8 cellular contexts compared by ENCODE assay signal in genomic region chr4:3291969-3292570, GRCh38. TPM values are rescaled to one million over a fixed set of nuclear protein-coding genes. Genes with fewer than 3 reads are reported as not detected.
DNase-seq lines count a peak whose midpoint lies in the region; ATAC-seq, FAIRE-seq and TF ChIP-seq lines count a peak whose summit lies in the region.

No MANE protein-coding gene starts in this region.

- intact Hi-C loops in transverse colon (cut with DNase I; ENCODE audit: low total_unique reads), result no loop called here

- peaks cover 0 to 24% (median 10%) of the 10 kb centered on the region in 4 donors for H3K4me1 ChIP-seq in transverse colon

- peak overlapping the region; percentile 57 to 94 (median 81) for H3K4me3 ChIP-seq in transverse colon

- peak overlapping the region; percentile 90 for H3K27ac ChIP-seq in VCaP
- peak overlapping the region; percentile 59 for H3K27ac ChIP-seq in epithelial cell of prostate
- peak overlapping the region; percentile 92 to 97 (median 94) for H3K27ac ChIP-seq in transverse colon

- H3K36me3 ChIP-seq in transverse colon, result no peaks in the 10 kb centered on the region

- peak; percentile 33 for ATAC-seq in GM19463 (IDR thresholded peaks at IDR 0.05; ENCODE audit: unreplicated experiment)

- TF ChIP-seq POLR2A in transverse colon (IDR thresholded peaks at IDR 0.05), result no peak

- FAIRE-seq in HTR-8/SVneo (lab: Jason Lieb, UNC), result peak; percentile 9

- in situ Hi-C loops in transverse colon (cut with MboI; ENCODE audit: low pct_ligation_motif_present in 1 of 4, low pct_unique_long_range_greater_than_20kb in 1 of 4, low sequenced_read_pairs in 3 of 4), result no loop called here

- DNase-seq in COLO668 (lab: John Stamatoyannopoulos, UW; ENCODE audit: unreplicated experiment) (peak; percentile 69), HTR-8/SVneo (ENCODE audit: insufficient read length, low spot score) (peak; percentile 59), epithelial cell of prostate (ENCODE audit: low read depth, low spot score) (no peak), midbrain (lab: John Stamatoyannopoulos, UW) (peak; percentile 62), transverse colon (peak; percentile 74), GM19238 (ENCODE audit: insufficient read length, low spot score) (no peak)

- no peaks in the 10 kb centered on the region for H3K9me3 ChIP-seq in transverse colon

- peaks cover 10% of the 10 kb centered on the region for H3K27me3 ChIP-seq in transverse colon

- WGBS in transverse colon (ENCODE audit: low coverage in 1 of 2), 2 donors, result 1 to 2% methylated on average over 21 to 58 of the region's 60 CpGs

- TF ChIP-seq CTCF in VCaP (conservative IDR thresholded peaks at IDR 0.05), result no peak
- no peak for TF ChIP-seq CTCF in transverse colon (IDR thresholded peaks at IDR 0.05)

- no peak for TF ChIP-seq EP300 in transverse colon (IDR thresholded peaks at IDR 0.05; ENCODE audit: low read depth)

RNA-seq across cellular contexts. Expression of gene RGS12, which starts 0.8 kb away (rescaled TPM):
- 10 to 100 TPM; 12.4 to 77.4 (median 17.3) TPM for total RNA-seq in transverse colon

RNA-seq across cellular contexts. Expression of gene MSANTD1, which starts 43.1 kb away (rescaled TPM):
- total RNA-seq in transverse colon, result 1 to 10 TPM in 1 of 4 donors, under 1 TPM in 2, not detected in 1; 0.68 to 1.3 (median 0.80) TPM

Comparison
In these comparisons a context has a peak if more than half of its experiments do, and no peak if none do; other contexts are left out.
1. DNase-seq: peak in COLO668 (single experiment), HTR-8/SVneo (single experiment), midbrain (single experiment) and transverse colon (single experiment); none in epithelial cell of prostate (single experiment) and GM19238 (single experiment).
2. Peak in every context shown above with its lines, with median percentiles within 50 percentile points of each other: H3K27ac ChIP-seq.